8 cellular contexts compared by ENCODE assay signal in the genomic region with DNA sequence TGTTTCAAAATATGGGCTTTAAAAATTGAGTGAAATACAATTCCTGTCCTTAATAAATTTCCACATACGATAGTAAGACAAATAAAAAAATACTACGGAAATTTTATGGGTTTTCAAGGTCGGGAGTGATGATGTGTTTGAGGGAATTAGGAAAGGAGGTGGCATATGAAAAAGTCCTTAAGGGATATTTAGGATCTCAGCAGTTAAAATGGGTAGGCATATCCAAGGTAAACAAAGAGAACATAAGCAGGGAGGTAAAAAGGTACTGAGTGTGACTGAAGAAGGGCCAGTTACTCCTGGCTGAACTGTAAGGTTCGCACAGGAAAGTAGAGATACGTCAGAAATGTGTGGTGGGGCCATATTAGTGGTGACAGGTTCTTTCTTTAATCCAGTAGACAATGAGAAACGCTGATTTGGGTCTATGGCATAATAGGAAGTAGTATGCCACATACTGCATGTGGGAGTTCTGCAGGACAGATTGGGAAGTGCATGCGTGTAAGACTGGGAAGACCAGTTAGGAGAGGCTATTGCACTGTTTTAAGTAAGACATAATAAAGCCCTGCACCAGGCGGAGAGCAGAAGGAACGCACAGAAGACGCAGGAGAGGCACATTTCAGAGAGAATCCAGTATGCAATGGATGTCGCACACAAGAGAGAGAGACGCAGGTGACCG. TPM values are rescaled to one million over a fixed set of nuclear protein-coding genes. Genes with fewer than 3 reads are reported as not detected.
DNase-seq lines count a peak whose midpoint lies in the region; ATAC-seq and TF ChIP-seq lines count a peak whose summit lies in the region.

No MANE protein-coding gene starts in this region.

- peaks cover 9% of the 10 kb centered on the region for H3K36me3 ChIP-seq in WERI-Rb-1

- peak overlapping the region; percentile 76 for H3K4me3 ChIP-seq in WERI-Rb-1 (ENCODE audit: low read depth, low read length)

- peak; percentile 40 for TF ChIP-seq CTCF in WERI-Rb-1 (IDR thresholded peaks at IDR 0.05; ENCODE audit: low read depth, low read length)

- H3K27me3 ChIP-seq in WERI-Rb-1 (ENCODE audit: insufficient read depth, low read depth, severe bottlenecking), result no peaks in the 10 kb centered on the region

- DNase-seq in D341Med (ENCODE audit: low spot score), result peak; percentile 55
- DNase-seq in NCI-H2029 (lab: John Stamatoyannopoulos, UW), result peak; percentile 50
- DNase-seq in WERI-Rb-1, result peak; percentile 63
- DNase-seq in globus pallidus (ENCODE audit: low spot score), result peak; percentile 3
- DNase-seq in occipital lobe (lab: John Stamatoyannopoulos, UW), result peak; percentile 72
- no peak for DNase-seq in stimulated activated CD4-positive, alpha-beta T cell treated with anti-CD3 and anti-CD28 coated beads, Interleukin-4, amount 100 ng/mL, for 1 hour
- no peak for DNase-seq in activated gamma-delta T cell (lab: John Stamatoyannopoulos, UW)

- H3K9me3 ChIP-seq in WERI-Rb-1 (ENCODE audit: severe bottlenecking), result no peaks in the 10 kb centered on the region

- peak; percentile 7 for ATAC-seq in GM21825 (IDR thresholded peaks at IDR 0.05; ENCODE audit: unreplicated experiment)

- H3K27ac ChIP-seq in WERI-Rb-1, result peak overlapping the region; percentile 92

RNA-seq across cellular contexts. Expression of a gene that starts 0.9 kb away (rescaled TPM):
- total RNA-seq in occipital lobe, result 400 TPM

Comparison
In these comparisons a context has a peak if more than half of its experiments do, and no peak if none do; other contexts are left out.
1. DNase-seq: peak in D341Med (single experiment), NCI-H2029 (single experiment), WERI-Rb-1 (single experiment), globus pallidus (single experiment) and occipital lobe (single experiment); none in stimulated activated CD4-positive, alpha-beta T cell treated with anti-CD3 and anti-CD28 coated beads, Interleukin-4, amount 100 ng/mL, for 1 hour (single experiment) and activated gamma-delta T cell (single experiment).